In genomic region chr12:4386756-4387155, GRCh38 we compare ENCODE assay signal across 23 cellular contexts. TPM values are rescaled to one million over a fixed set of nuclear protein-coding genes. Genes with fewer than 3 reads are reported as not detected.
DNase-seq lines count a peak whose midpoint lies in the region; ATAC-seq and TF ChIP-seq lines count a peak whose summit lies in the region.
"Had no signal": no experiment of that assay in that cellular context is flagged by ENCODE, and none has a peak within 500 bp of the region (broad histone marks: within the 10 kb centered on the region; RNA-seq: fewer than 3 reads in every experiment).

No MANE protein-coding gene starts in this region.

- H3K4me3 ChIP-seq in mammary epithelial cell (replicated peaks in 1 of 3; ENCODE audit: insufficient read depth in 1 of 3, low read depth in 2 of 3, low read length in 3 of 3) = no peak overlapping the region
- H3K4me3 ChIP-seq: GM23248 had no signal

- intact Hi-C loops in mammary epithelial cell (cut with micrococcal nuclease) = no loop called here

- DNase-seq in NCI-H2107 treated with DMSO at 0.1 percent for 48 hours (lab: John Stamatoyannopoulos, UW; ENCODE audit: unreplicated experiment) (peak; percentile 11), NCI-H2107 (lab: John Stamatoyannopoulos, UW) (no peak), NCI-H1436 treated with DMSO at 0.1 percent for 48 hours (lab: John Stamatoyannopoulos, UW) (peak; percentile 28), mammary epithelial cell (no peak), superior temporal gyrus (ENCODE audit: extremely low spot score) (no peak), SIG-M5 treated with dmso at 0.1 percent for 504 hours (lab: John Stamatoyannopoulos, UW; ENCODE audit: unreplicated experiment) (no peak), GM19240 (ENCODE audit: insufficient read length, low spot score) (no peak)
- DNase-seq: 8988T, DMS 273 treated with DMSO at 0.1 percent for 48 hours, DND-41, GM23248, HCEC 1CT, NCI-H1092 treated with DMSO at 0.1 percent for 48 hours, NCI-H2029 treated with DMSO at 0.1 percent for 48 hours, NCI-H2227 treated with DMSO at 0.1 percent for 48 hours, NCI-H524, Right ventricle myocardium superior had no signal

- TF ChIP-seq CTCF in mammary epithelial cell (conservative IDR thresholded peaks at IDR 0.05 in 1 of 2, IDR thresholded peaks at IDR 0.05 in 1 of 2; ENCODE audit: extremely low read depth in 1 of 2, insufficient read depth in 1 of 2, low read depth in 1 of 2, low read length in 2 of 2) = no peak

- no peaks in the 10 kb centered on the region for H4K20me1 ChIP-seq in mammary epithelial cell (ENCODE audit: insufficient read depth, low read length)

- dilution Hi-C loops in mammary epithelial cell (cut with HindIII; ENCODE audit: low sequenced_read_pairs) = loop anchor here (10.0 kb wide), 1 partner anchor 62 kb away; the partner anchor contains the start of gene TIGAR

- in situ Hi-C loops in mammary epithelial cell (cut with MboI; ENCODE audit: low sequenced_read_pairs in 2 of 2) = no loop called here

- no peak; the same call in 2 of the 3 replicates for ATAC-seq in SK-N-SH treated with all-trans-retinoic acid at 6 μM for 48 hours

- no TSS peak for BruUV-seq in mammary epithelial cell (replicated peaks; lab: Mats Ljungman, UMichigan)

- 34% methylated on average over 5 of the region's 5 CpGs for WGBS in mammary epithelial cell (ENCODE audit: low coverage, missing lambda C conversion rate)

- H3K4me2 ChIP-seq in mammary epithelial cell (ENCODE audit: insufficient read depth, low read depth, low read length) = no peak overlapping the region

- H3K27me3 ChIP-seq in mammary epithelial cell (ENCODE audit: insufficient read depth, low read length) = no peaks in the 10 kb centered on the region

- no peak overlapping the region for H2AFZ ChIP-seq in mammary epithelial cell (ENCODE audit: low read depth, low read length)
- H2AFZ ChIP-seq: GM23248 had no signal

- no peaks in the 10 kb centered on the region for H3K4me1 ChIP-seq in mammary epithelial cell (ENCODE audit: insufficient read depth, low read length)

- H3K27ac ChIP-seq in mammary epithelial cell (ENCODE audit: insufficient read depth, low read depth, low read length) = no peak overlapping the region
- H3K27ac ChIP-seq: GM23248 had no signal

- H3K9me3 ChIP-seq in mammary epithelial cell (replicated peaks; ENCODE audit: insufficient read depth, low read length) = no peaks in the 10 kb centered on the region

- H3K79me2 ChIP-seq in mammary epithelial cell (ENCODE audit: insufficient read depth, low read length) = no peaks in the 10 kb centered on the region

- CTCF ChIA-PET in mammary epithelial cell (lab: Charles Lee; ENCODE audit: low non-redundant PET) = no interaction called here

- H3K36me3 ChIP-seq in mammary epithelial cell (ENCODE audit: insufficient read depth, low read length) = no peaks in the 10 kb centered on the region

- no peak overlapping the region for H3K9ac ChIP-seq in mammary epithelial cell (ENCODE audit: insufficient read depth, low read length)
- H3K9ac ChIP-seq: GM23248 had no signal

TF ChIP-seq in SK-N-SH treated with all-trans-retinoic acid at 6 μM for 48 hours, 23 proteins besides CTCF, POLR2A, EP300 and RAD21:
- TF ChIP-seq ARNTL (CRISPR knock-in tag; IDR thresholded peaks at IDR 0.05; ENCODE audit: borderline replicate concordance, low read depth) = no peak
- TF ChIP-seq CSDC2 (CRISPR knock-in tag; IDR thresholded peaks at IDR 0.05) = no peak
- TF ChIP-seq TOX (CRISPR knock-in tag; IDR thresholded peaks at IDR 0.05; ENCODE audit: borderline replicate concordance) = no peak
- no peak for TF ChIP-seq ZC3H10 (CRISPR knock-in tag; IDR thresholded peaks at IDR 0.05)
- TF ChIP-seq ZNF70 (CRISPR knock-in tag; IDR thresholded peaks at IDR 0.05) = peak; percentile 75
- TF ChIP-seq CREB5 (CRISPR knock-in tag; IDR thresholded peaks at IDR 0.05; ENCODE audit: low read depth) = no peak
- peak; percentile 73; the same call in 1 of the 2 replicates for TF ChIP-seq TCF4 (CRISPR knock-in tag; IDR thresholded peaks at IDR 0.05; ENCODE audit: borderline replicate concordance)
- TF ChIP-seq POU6F1 (CRISPR knock-in tag; IDR thresholded peaks at IDR 0.05; ENCODE audit: borderline replicate concordance, low read depth) = no peak

RNA-seq across cellular contexts. Expression of gene FGF23, which starts 7.2 kb away (rescaled TPM):
- not detected for total RNA-seq in mammary epithelial cell
- polyA plus RNA-seq in mammary epithelial cell = not detected
- polyA minus RNA-seq in mammary epithelial cell = not detected
- total RNA-seq: GM23248; Right ventricle myocardium superior; T-helper 1 cell treated with Interleukin-12 subunit alpha and Interleukin-12 subunit beta and Interleukin-4 antibody, amounts not matched to agents 30 ng/mL and 1 ng/mL, for 36 hours had no signal
- polyA plus RNA-seq: AG04450, CD14-positive monocyte, GM23248 had no signal

RNA-seq across cellular contexts. Expression of gene FGF6, which starts 58.9 kb away (rescaled TPM):
- total RNA-seq in mammary epithelial cell = not detected
- not detected for polyA plus RNA-seq in mammary epithelial cell
- polyA minus RNA-seq in mammary epithelial cell = not detected
- total RNA-seq: GM23248; LHCN-M2; OCI-LY7; Right ventricle myocardium superior; T-helper 1 cell treated with Interleukin-12 subunit alpha and Interleukin-12 subunit beta and Interleukin-4 antibody, amounts not matched to agents 30 ng/mL and 1 ng/mL, for 36 hours had no signal
- polyA plus RNA-seq: AG04450, CD14-positive monocyte, GM23248 had no signal

Comparison
In these comparisons a context has a peak if more than half of its experiments do, and no peak if none do; other contexts are left out.
1. DNase-seq: peak in NCI-H2107 treated with DMSO at 0.1 percent for 48 hours (single experiment) and NCI-H1436 treated with DMSO at 0.1 percent for 48 hours (single experiment); none in NCI-H2107 (single experiment), mammary epithelial cell (single experiment), superior temporal gyrus (single experiment), SIG-M5 treated with dmso at 0.1 percent for 504 hours (single experiment) and GM19240 (single experiment).